In genomic region chr6:7195330-7196018, GRCh38 we compare ENCODE assay signal across 16 cellular contexts.
DNase-seq lines count a peak whose midpoint lies in the region; ATAC-seq and TF ChIP-seq lines count a peak whose summit lies in the region.
"Had no signal": no experiment of that assay in that cellular context is flagged by ENCODE, and none has a peak within 500 bp of the region (broad histone marks: within the 10 kb centered on the region; RNA-seq: fewer than 3 reads in every experiment).

No MANE protein-coding gene starts in this region.

- H3K9ac ChIP-seq in Loucy (ENCODE audit: low read depth, low read length, poor library complexity, severe bottlenecking) (peak overlapping the region; percentile 20), neuronal stem cell (ENCODE audit: low read depth, low read length, poor library complexity) (no peak overlapping the region)
- H3K9ac ChIP-seq: GM23248, parathyroid adenoma had no signal

- no peaks in the 10 kb centered on the region for H3K27me3 Mint-ChIP-seq in CD4-positive, alpha-beta T cell

- peak overlapping the region; percentile 84 for H3K4me3 Mint-ChIP-seq in CD4-positive, alpha-beta T cell
- H3K4me3 Mint-ChIP-seq: activated T-helper 1 cell treated with anti-CD3 and anti-CD28 coated beads, Interleukin-12 subunit alpha, Interleukin-12 subunit beta, Interleukin-2, Interleukin-4 antibody, amounts not matched to agents 30 ng/mL and 10 ng/mL and 1 ng/mL, durations not matched to agents 14 hours and 24 hours and 36 hours had no signal

- H2AFZ ChIP-seq in Loucy (ENCODE audit: low read length) = no peak overlapping the region
- H2AFZ ChIP-seq in neuronal stem cell (ENCODE audit: low read length) = no peak overlapping the region
- H2AFZ ChIP-seq: GM23248, parathyroid adenoma had no signal

- H3K79me2 ChIP-seq in Loucy (ENCODE audit: insufficient read depth, low read length) = peaks cover 36% of the 10 kb centered on the region; the same call in 1 of the 2 replicates
- H3K79me2 ChIP-seq: parathyroid adenoma had no signal

- no peak for ATAC-seq in CD4-positive, alpha-beta T cell (ENCODE audit: poor library complexity)
- ATAC-seq in GM21528 (IDR thresholded peaks at IDR 0.05; ENCODE audit: low FRiP score, unreplicated experiment) = no peak

- H3K9me3 Mint-ChIP-seq in CD4-positive, alpha-beta T cell = no peaks in the 10 kb centered on the region
- H3K9me3 Mint-ChIP-seq: activated T-helper 1 cell treated with anti-CD3 and anti-CD28 coated beads, Interleukin-12 subunit alpha, Interleukin-12 subunit beta, Interleukin-2, Interleukin-4 antibody, amounts not matched to agents 30 ng/mL and 10 ng/mL and 1 ng/mL, durations not matched to agents 14 hours and 24 hours and 36 hours had no signal

- no peaks in the 10 kb centered on the region for H3K9me3 ChIP-seq in CD4-positive, alpha-beta T cell (ENCODE audit: control insufficient read depth, low read length)
- no peaks in the 10 kb centered on the region for H3K9me3 ChIP-seq in Loucy (ENCODE audit: insufficient read depth, low read depth, low read length)
- H3K9me3 ChIP-seq in esophagus (ENCODE audit: control insufficient read depth in 2 of 2, insufficient read depth in 1 of 2, low read depth in 1 of 2, low read length in 1 of 2) = no peaks in the 10 kb centered on the region
- H3K9me3 ChIP-seq in neuronal stem cell (replicated peaks in 1 of 2; ENCODE audit: control insufficient read depth in 2 of 2, insufficient read depth in 1 of 2, low read depth in 1 of 2, low read length in 2 of 2) = no peaks in the 10 kb centered on the region
- no peaks in the 10 kb centered on the region for H3K9me3 ChIP-seq in adrenal gland (replicated peaks in 1 of 3)

- no peak overlapping the region for H3K14ac ChIP-seq in neuronal stem cell (ENCODE audit: low read length)

- no peaks in the 10 kb centered on the region for H3K27me3 ChIP-seq in CD4-positive, alpha-beta T cell (ENCODE audit: control insufficient read depth, insufficient read depth, low read length)
- H3K27me3 ChIP-seq in Loucy (ENCODE audit: insufficient read depth, low read length, poor library complexity, severe bottlenecking) (no peaks in the 10 kb centered on the region), esophagus (ENCODE audit: control insufficient read depth in 1 of 2, insufficient read depth in 2 of 2, low read length in 2 of 2) (no peaks in the 10 kb centered on the region), neuronal stem cell (ENCODE audit: control insufficient read depth in 3 of 3, insufficient read depth in 3 of 3, low read depth in 1 of 3, low read length in 3 of 3) (no peaks in the 10 kb centered on the region), adrenal gland (no peaks in the 10 kb centered on the region)

- no peak overlapping the region for H4K8ac ChIP-seq in neuronal stem cell (ENCODE audit: low read depth, low read length)

- H4K91ac ChIP-seq in neuronal stem cell (ENCODE audit: low read depth, low read length, poor library complexity) = peak overlapping the region; percentile 72

- no peak overlapping the region for H2BK5ac ChIP-seq in neuronal stem cell (ENCODE audit: low read length)

- H3K27ac Mint-ChIP-seq in CD4-positive, alpha-beta T cell = peak overlapping the region; percentile 91
- H3K27ac Mint-ChIP-seq: activated T-helper 1 cell treated with anti-CD3 and anti-CD28 coated beads, Interleukin-12 subunit alpha, Interleukin-12 subunit beta, Interleukin-2, Interleukin-4 antibody, amounts not matched to agents 30 ng/mL and 10 ng/mL and 1 ng/mL, durations not matched to agents 14 hours and 24 hours and 36 hours had no signal

- no peak for TF ChIP-seq POLR2A in adrenal gland (IDR thresholded peaks at IDR 0.05)

- no peak overlapping the region for H3K27ac ChIP-seq in CD4-positive, alpha-beta T cell (ENCODE audit: low read depth, low read length)
- H3K27ac ChIP-seq in esophagus (ENCODE audit: low read depth in 2 of 2, low read length in 1 of 2) (peak overlapping the region; percentile 31 to 73), neuronal stem cell (replicated peaks; ENCODE audit: low read length) (no peak overlapping the region), adrenal gland (peak overlapping the region in 2 of 5 donors; percentile 3 to 8)
- H3K27ac ChIP-seq: GM23248, parathyroid adenoma had no signal

- H3K9me2 ChIP-seq in Loucy (replicated peaks; ENCODE audit: low read depth, low read length) = no peaks in the 10 kb centered on the region

- H3K4me1 ChIP-seq in Loucy (ENCODE audit: insufficient read depth, low read length, poor library complexity, severe bottlenecking) = peaks cover 30% of the 10 kb centered on the region
- H3K4me1 ChIP-seq in esophagus (ENCODE audit: control insufficient read depth in 2 of 2, insufficient read depth in 2 of 2, low read length in 1 of 2) = peaks cover 0 to 7% of the 10 kb centered on the region in 2 donors
- peaks cover 0 to 5% of the 10 kb centered on the region in 2 donors for H3K4me1 ChIP-seq in neuronal stem cell (ENCODE audit: control insufficient read depth in 2 of 2, insufficient read depth in 1 of 2, low read depth in 1 of 2, low read length in 2 of 2)
- peaks cover 0 to 17% of the 10 kb centered on the region in 2 donors for H3K4me1 ChIP-seq in adrenal gland (replicated peaks in 1 of 2)
- H3K4me1 ChIP-seq: parathyroid adenoma had no signal

- H3K23ac ChIP-seq in neuronal stem cell (ENCODE audit: low read depth, low read length, poor library complexity) = no peak overlapping the region

- H3K18ac ChIP-seq in neuronal stem cell (ENCODE audit: low read length) = peak overlapping the region; percentile 13

- H3K36me3 Mint-ChIP-seq in CD4-positive, alpha-beta T cell (ENCODE audit: low read depth) = peaks cover 68% of the 10 kb centered on the region

- H3K4ac ChIP-seq in neuronal stem cell (ENCODE audit: low read length) = peak overlapping the region; percentile 53

- WGBS in esophagus, 2 donors = 51 to 55% methylated on average over 10 of the region's 10 CpGs
- no CpG with 5 or more reads among the region's 10 CpGs for WGBS in neuronal stem cell (ENCODE audit: extremely low coverage in 2 of 2, insufficient read length in 2 of 2, insufficient replicate concordance in 1 of 2), 2 donors
- WGBS in adrenal gland, 4 donors = 72 to 84% (median 78%) methylated on average over 10 of the region's 10 CpGs

- no peak overlapping the region for H2BK120ac ChIP-seq in neuronal stem cell (ENCODE audit: low read depth, low read length)

- no peak for TF ChIP-seq CTCF in CD4-positive, alpha-beta T cell (IDR thresholded peaks at IDR 0.05)
- TF ChIP-seq CTCF in Loucy (conservative IDR thresholded peaks at IDR 0.05; ENCODE audit: low read length) (no peak), adrenal gland (IDR thresholded peaks at IDR 0.05) (no peak)

- DNase-seq in CD4-positive, alpha-beta T cell = no peak
- DNase-seq in neuronal stem cell (ENCODE audit: low spot score) (no peak), NCI-H1092 (lab: John Stamatoyannopoulos, UW) (no peak), adrenal gland (no peak), middle frontal gyrus (ENCODE audit: extremely low spot score, low spot score) (no peak)
- DNase-seq: Calu3; NCI-H1436; NCI-H82; SHP77; stimulated activated CD4-positive, alpha-beta T cell treated with anti-CD3 and anti-CD28 coated beads, Interleukin-2, amount 100 ng/mL, for 24 hours had no signal

- peak overlapping the region; percentile 59 for H3K4me2 ChIP-seq in Loucy (ENCODE audit: low read depth, low read length, poor library complexity, severe bottlenecking)
- no peak overlapping the region for H3K4me2 ChIP-seq in neuronal stem cell (ENCODE audit: insufficient read depth, low read length, poor library complexity, severe bottlenecking)

- H2AK5ac ChIP-seq in neuronal stem cell (ENCODE audit: low read depth, low read length) = peak overlapping the region; percentile 20

- no peaks in the 10 kb centered on the region for H3K79me1 ChIP-seq in neuronal stem cell (ENCODE audit: low read depth, low read length)

- H3K36me3 ChIP-seq in Loucy (ENCODE audit: insufficient read depth, low read length) = peaks cover 54% of the 10 kb centered on the region; the same call in 1 of the 2 replicates
- peaks cover 9 to 11% of the 10 kb centered on the region in 2 donors for H3K36me3 ChIP-seq in esophagus (ENCODE audit: control insufficient read depth in 2 of 2, insufficient read depth in 2 of 2, low read length in 1 of 2)
- peaks cover 0 to 52% of the 10 kb centered on the region in 2 donors for H3K36me3 ChIP-seq in neuronal stem cell (replicated peaks in 1 of 2; ENCODE audit: control insufficient read depth in 2 of 2, insufficient read depth in 2 of 2, low read length in 2 of 2)
- peaks cover 0 to 38% of the 10 kb centered on the region in 2 donors for H3K36me3 ChIP-seq in adrenal gland (replicated peaks in 1 of 2)

- POLR2A ChIA-PET in CD4-positive, alpha-beta T cell (lab: Charles Lee) = interaction anchor here (1.2 kb wide), 2 partner anchors 66 to 109 kb away, joined by 4 to 9 read pairs; no protein-coding TSS in a partner anchor

- H2BK12ac ChIP-seq in neuronal stem cell (ENCODE audit: low read length) = no peak overlapping the region

- intact Hi-C loops in CD4-positive, alpha-beta T cell (cut with DNase I, micrococcal nuclease) = loop anchor here (5.0 kb wide), 4 partner anchors 38 to 88 kb away; partner anchors contain the start of gene RREB1 (in 1 of the 2)
- intact Hi-C loops in adrenal gland (cut with DNase I) = no loop called here

- CTCF ChIA-PET in CD4-positive, alpha-beta T cell (lab: Charles Lee) = no interaction called here

- peak overlapping the region; percentile 41 for H3K4me3 ChIP-seq in Loucy (ENCODE audit: low read length, poor library complexity, severe bottlenecking)
- H3K4me3 ChIP-seq in esophagus (ENCODE audit: low read depth in 1 of 2, low read length in 2 of 2) = no peak overlapping the region
- H3K4me3 ChIP-seq in neuronal stem cell (ENCODE audit: low read length in 2 of 2) = no peak overlapping the region
- no peak overlapping the region for H3K4me3 ChIP-seq in adrenal gland
- H3K4me3 ChIP-seq: GM23248 had no signal

- H4K20me1 ChIP-seq in Loucy (ENCODE audit: insufficient read depth, low read length, poor library complexity, severe bottlenecking) = peaks cover 7% of the 10 kb centered on the region

- peaks cover 50% of the 10 kb centered on the region for H3K4me1 Mint-ChIP-seq in CD4-positive, alpha-beta T cell (ENCODE audit: low read depth)

- no peak overlapping the region for H2BK15ac ChIP-seq in neuronal stem cell (ENCODE audit: low read length)

- H3F3A ChIP-seq in Loucy (ENCODE audit: low read depth) = no peaks in the 10 kb centered on the region

Comparison
In these comparisons a context has a peak if more than half of its experiments do, and no peak if none do; other contexts are left out.
1. H3K27ac ChIP-seq: peak in esophagus (2 of 2); none in CD4-positive, alpha-beta T cell (single experiment) and neuronal stem cell (single experiment).
2. intact Hi-C loops: an anchor here in CD4-positive, alpha-beta T cell (5.0 kb wide); none called in adrenal gland.